8 cellular contexts compared by ENCODE assay signal in genomic region chr5:177446184-177447065, GRCh38. TPM values are rescaled to one million over a fixed set of nuclear protein-coding genes. Genes with fewer than 3 reads are reported as not detected.
DNase-seq lines count a peak whose midpoint lies in the region; ATAC-seq and TF ChIP-seq lines count a peak whose summit lies in the region.

Gene PRR7 (plus strand): TSS chr5:177446814. CDS start chr5:177455068, 8,254 bp downstream.

- H2AFZ ChIP-seq in KMS-11 (ENCODE audit: low read depth): peak within 1 kb of the TSS; percentile 34; the same call in 1 of the 2 replicates

- peak within 1 kb of the TSS; percentile 89 for H3K4me2 ChIP-seq in KMS-11

- H3K4me1 ChIP-seq in ES-I3 (ENCODE audit: insufficient read depth, low read length) (peaks cover 18% of the 10 kb centered on the region), KMS-11 (ENCODE audit: low read depth, poor library complexity, severe bottlenecking) (peaks cover 31% of the 10 kb centered on the region), right atrium auricular region (peaks cover 0 to 32% of the 10 kb centered on the region in 2 donors), prostate gland (replicated peaks) (peaks cover 4% of the 10 kb centered on the region)

- no peaks in the 10 kb centered on the region for H4K20me1 ChIP-seq in KMS-11 (ENCODE audit: insufficient read depth)

- H3K79me2 ChIP-seq in KMS-11 (ENCODE audit: insufficient read depth, low read depth): no peaks in the 10 kb centered on the region

- H3K27me3 ChIP-seq in KMS-11 (ENCODE audit: insufficient read depth, low read depth) (no peaks in the 10 kb centered on the region), right atrium auricular region (no peaks in the 10 kb centered on the region), prostate gland (replicated peaks; ENCODE audit: insufficient read depth) (no peaks in the 10 kb centered on the region)

- DNase-seq in SW480 (ENCODE audit: low spot score): peak; percentile 76
- DNase-seq in amygdala (lab: John Stamatoyannopoulos, UW): peak in 42 of 56 donors; percentile 24 to 83 (median 62)
- DNase-seq in right atrium auricular region (ENCODE audit: low spot score): no peak
- DNase-seq in prostate gland (ENCODE audit: low spot score): peak; percentile 51
- no peak for DNase-seq in cerebellar nuclear complex (lab: John Stamatoyannopoulos, UW)

- H3K9ac ChIP-seq in ES-I3 (ENCODE audit: low read depth, low read length) (peak within 1 kb of the TSS; percentile 67), KMS-11 (peak within 1 kb of the TSS; percentile 63)

- no peak for TF ChIP-seq CTCF in KMS-11 (conservative IDR thresholded peaks at IDR 0.05; ENCODE audit: low read depth, low read length)
- TF ChIP-seq CTCF in right atrium auricular region (IDR thresholded peaks at IDR 0.05): no peak
- peak in 2 of 4 experiments; percentile 29 to 46 for TF ChIP-seq CTCF in prostate gland (IDR thresholded peaks at IDR 0.05)

- no peak for TF ChIP-seq POLR2A in prostate gland (IDR thresholded peaks at IDR 0.05)

- intact Hi-C loops in prostate gland (cut with DNase I): no loop called here

- H3K4me3 ChIP-seq in KMS-11 (IDR thresholded peaks at IDR 0.05; ENCODE audit: insufficient read depth, low read depth, low read length) (no peak within 1 kb of the TSS), right atrium auricular region (peak within 1 kb of the TSS; percentile 47 to 64), prostate gland (peak within 1 kb of the TSS; percentile 52 to 64)

- ATAC-seq in GM21576 (IDR thresholded peaks at IDR 0.05; ENCODE audit: unreplicated experiment): peak; percentile 40

- H3K36me3 ChIP-seq in ES-I3 (ENCODE audit: insufficient read depth, low read length) (no peaks in the 10 kb centered on the region), KMS-11 (ENCODE audit: insufficient read depth) (no peaks in the 10 kb centered on the region), right atrium auricular region (no peaks in the 10 kb centered on the region), prostate gland (no peaks in the 10 kb centered on the region)

- H3K27ac ChIP-seq in KMS-11: peak within 1 kb of the TSS; percentile 56
- H3K27ac ChIP-seq in right atrium auricular region: no peak within 1 kb of the TSS
- H3K27ac ChIP-seq in prostate gland: peak within 1 kb of the TSS; percentile 36 to 41

- H3K9me3 ChIP-seq in ES-I3 (ENCODE audit: control insufficient read depth, insufficient read depth, low read length) (no peaks in the 10 kb centered on the region), right atrium auricular region (no peaks in the 10 kb centered on the region), prostate gland (no peaks in the 10 kb centered on the region)

- under 1% methylated on average over 40 of the region's 90 CpGs for WGBS in prostate gland

RNA-seq across cellular contexts. Expression of gene PRR7, which starts in this region (rescaled TPM):
- total RNA-seq in right atrium auricular region: 1 to 10 TPM in 1 of 2 donors, under 1 TPM in 1; 0.90 to 1.1 TPM
- 10 to 100 TPM in 1 of 2 donors, 1 to 10 TPM in 1; 8.7 to 11.0 TPM for total RNA-seq in prostate gland

Comparison
In these comparisons a context has a peak if more than half of its experiments do, and no peak if none do; other contexts are left out.
1. RNA of gene PRR7 (total RNA-seq): 8.7 to 11.0 TPM in prostate gland; 0.90 to 1.1 TPM in right atrium auricular region; every median in the first group is over 4 times any median in the second.
2. H3K27ac ChIP-seq: peak in KMS-11 (single experiment) and prostate gland (2 of 2); none in right atrium auricular region (0 of 2).
3. DNase-seq: peak in SW480 (single experiment), amygdala (42 of 56) and prostate gland (single experiment); none in right atrium auricular region (single experiment) and cerebellar nuclear complex (0 of 2).